Comparison of ENCODE assay signal across 8 cellular contexts in the genomic region with DNA sequence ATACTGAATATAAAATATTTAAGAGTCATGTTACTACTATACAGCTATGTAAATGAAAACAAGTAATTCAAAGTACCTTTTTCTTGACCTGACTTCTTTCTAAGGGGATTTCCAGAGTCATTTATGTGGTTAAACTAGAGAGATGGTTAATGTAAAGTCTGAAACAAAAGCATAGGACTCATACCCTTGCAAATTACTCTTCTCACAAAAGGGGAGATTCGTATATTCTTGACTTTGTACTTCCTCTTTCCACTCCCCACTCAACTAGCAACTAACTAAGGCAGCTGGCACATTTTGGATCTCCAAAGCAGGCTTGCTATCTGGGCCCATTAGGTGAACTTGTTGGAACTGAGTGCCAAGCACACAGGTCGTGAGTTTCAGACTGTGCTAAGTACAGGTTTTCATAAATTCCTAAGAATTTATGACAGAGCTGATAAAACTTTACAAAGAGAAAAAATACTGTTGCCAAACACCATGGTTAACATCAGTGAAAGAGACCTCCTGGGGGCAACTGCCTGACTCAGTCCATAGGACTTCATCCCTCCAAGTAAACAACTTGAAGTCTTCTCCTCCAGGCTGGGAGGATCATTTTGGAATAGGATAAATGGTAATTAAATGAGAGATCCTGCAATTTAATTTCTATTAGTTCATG.
DNase-seq lines count a peak whose midpoint lies in the region; ATAC-seq and TF ChIP-seq lines count a peak whose summit lies in the region.

No MANE protein-coding gene starts in this region.

- peaks cover 6% of the 10 kb centered on the region for H3K36me3 Mint-ChIP-seq in MCF 10A (ENCODE audit: insufficient read depth, unreplicated experiment)
- no peaks in the 10 kb centered on the region for H3K36me3 Mint-ChIP-seq in T-helper 1 cell treated with Interleukin-12 subunit alpha and Interleukin-12 subunit beta and Interleukin-4 antibody, amounts not matched to agents 30 μg/mL and 1 μg/mL, for 36 hours (ENCODE audit: low read depth)

- H4K20me1 ChIP-seq in mammary epithelial cell (ENCODE audit: insufficient read depth, low read length): no peaks in the 10 kb centered on the region

- no peak overlapping the region for H3K4me2 ChIP-seq in mammary epithelial cell (ENCODE audit: insufficient read depth, low read depth, low read length)

- H3K9me3 ChIP-seq in mammary epithelial cell (replicated peaks; ENCODE audit: insufficient read depth, low read length): no peaks in the 10 kb centered on the region

- in situ Hi-C loops in mammary epithelial cell (cut with MboI; ENCODE audit: low sequenced_read_pairs in 2 of 2): no loop called here

- H3K36me3 ChIP-seq in mammary epithelial cell (ENCODE audit: insufficient read depth, low read length): no peaks in the 10 kb centered on the region

- POLR2A ChIA-PET in MCF 10A (lab: Yijun Ruan, JAX): interaction anchor here (1.9 kb wide), 1 partner anchor 19 kb away, joined by 6 read pairs; no protein-coding TSS in a partner anchor

- no peak overlapping the region for H3K4me3 Mint-ChIP-seq in MCF 10A (ENCODE audit: unreplicated experiment)
- H3K4me3 Mint-ChIP-seq in T-helper 1 cell treated with Interleukin-12 subunit alpha and Interleukin-12 subunit beta and Interleukin-4 antibody, amounts not matched to agents 30 μg/mL and 1 μg/mL, for 36 hours: no peak overlapping the region

- H3K4me3 ChIP-seq in mammary epithelial cell (replicated peaks in 1 of 3; ENCODE audit: insufficient read depth in 1 of 3, low read depth in 2 of 3, low read length in 3 of 3): no peak overlapping the region

- peak overlapping the region; percentile 17 for H2AFZ ChIP-seq in mammary epithelial cell (ENCODE audit: low read depth, low read length)

- ATAC-seq in HG03039 (IDR thresholded peaks at IDR 0.05; ENCODE audit: unreplicated experiment): peak; percentile 99

- no peaks in the 10 kb centered on the region for H3K79me2 ChIP-seq in mammary epithelial cell (ENCODE audit: insufficient read depth, low read length)

- CTCF ChIA-PET in mammary epithelial cell (lab: Charles Lee; ENCODE audit: low non-redundant PET) (no interaction called here), MCF 10A (lab: Yijun Ruan, JAX) (interaction anchor here (0.8 kb wide), 1 partner anchor 21 kb away, joined by 3 read pairs; no protein-coding TSS in a partner anchor)

- H3K9me3 Mint-ChIP-seq in MCF 10A (ENCODE audit: unreplicated experiment): no peaks in the 10 kb centered on the region
- H3K9me3 Mint-ChIP-seq in T-helper 1 cell treated with Interleukin-12 subunit alpha and Interleukin-12 subunit beta and Interleukin-4 antibody, amounts not matched to agents 30 μg/mL and 1 μg/mL, for 36 hours: peaks cover 5% of the 10 kb centered on the region

- WGBS in mammary epithelial cell (ENCODE audit: low coverage, missing lambda C conversion rate): 28% methylated on average over 2 of the region's 2 CpGs

- no peaks in the 10 kb centered on the region for H3K27me3 ChIP-seq in mammary epithelial cell (ENCODE audit: insufficient read depth, low read length)

- TF ChIP-seq CTCF in mammary epithelial cell (conservative IDR thresholded peaks at IDR 0.05 in 1 of 2, IDR thresholded peaks at IDR 0.05 in 1 of 2; ENCODE audit: extremely low read depth in 1 of 2, insufficient read depth in 1 of 2, low read depth in 1 of 2, low read length in 2 of 2): no peak
- TF ChIP-seq CTCF in MCF 10A (IDR thresholded peaks at IDR 0.05; ENCODE audit: unreplicated experiment): no peak

- peaks cover 7% of the 10 kb centered on the region for H3K4me1 Mint-ChIP-seq in MCF 10A (ENCODE audit: insufficient read depth, unreplicated experiment)
- peaks cover 13% of the 10 kb centered on the region for H3K4me1 Mint-ChIP-seq in T-helper 1 cell treated with Interleukin-12 subunit alpha and Interleukin-12 subunit beta and Interleukin-4 antibody, amounts not matched to agents 30 μg/mL and 1 μg/mL, for 36 hours (ENCODE audit: low read depth)

- peaks cover 14% of the 10 kb centered on the region for H3K4me1 ChIP-seq in mammary epithelial cell (ENCODE audit: insufficient read depth, low read length)

- intact Hi-C loops in mammary epithelial cell (cut with micrococcal nuclease): no loop called here
- intact Hi-C loops in MCF 10A (cut with micrococcal nuclease): no loop called here

- no peak overlapping the region for H3K27ac Mint-ChIP-seq in MCF 10A (ENCODE audit: low read depth, unreplicated experiment)
- peak overlapping the region; percentile 68 for H3K27ac Mint-ChIP-seq in T-helper 1 cell treated with Interleukin-12 subunit alpha and Interleukin-12 subunit beta and Interleukin-4 antibody, amounts not matched to agents 30 μg/mL and 1 μg/mL, for 36 hours

- H3K27me3 Mint-ChIP-seq in MCF 10A (ENCODE audit: insufficient read depth, unreplicated experiment): no peaks in the 10 kb centered on the region
- H3K27me3 Mint-ChIP-seq in T-helper 1 cell treated with Interleukin-12 subunit alpha and Interleukin-12 subunit beta and Interleukin-4 antibody, amounts not matched to agents 30 μg/mL and 1 μg/mL, for 36 hours (ENCODE audit: low read depth): no peaks in the 10 kb centered on the region

- DNase-seq in mammary epithelial cell (no peak), MCF 10A (ENCODE audit: unreplicated experiment) (no peak), NCI-H524 treated with DMSO at 0.1 percent for 48 hours (lab: John Stamatoyannopoulos, UW) (no peak), NCI-H2029 (lab: John Stamatoyannopoulos, UW) (no peak), nucleus accumbens (lab: John Stamatoyannopoulos, UW) (no peak), activated gamma-delta T cell treated with Interleukin-2 at 50 U/mL for 16 hours (no peak)

- no peak overlapping the region for H3K27ac ChIP-seq in mammary epithelial cell (ENCODE audit: insufficient read depth, low read depth, low read length)

- no peak overlapping the region for H3K9ac ChIP-seq in mammary epithelial cell (ENCODE audit: insufficient read depth, low read length)

- dilution Hi-C loops in mammary epithelial cell (cut with HindIII; ENCODE audit: low sequenced_read_pairs): no loop called here

- BruUV-seq in mammary epithelial cell (replicated peaks; lab: Mats Ljungman, UMichigan): no TSS peak
- BruUV-seq in MCF 10A (replicated peaks; lab: Mats Ljungman, UMichigan): no TSS peak
